8 cellular contexts compared by ENCODE assay signal in the genomic region with DNA sequence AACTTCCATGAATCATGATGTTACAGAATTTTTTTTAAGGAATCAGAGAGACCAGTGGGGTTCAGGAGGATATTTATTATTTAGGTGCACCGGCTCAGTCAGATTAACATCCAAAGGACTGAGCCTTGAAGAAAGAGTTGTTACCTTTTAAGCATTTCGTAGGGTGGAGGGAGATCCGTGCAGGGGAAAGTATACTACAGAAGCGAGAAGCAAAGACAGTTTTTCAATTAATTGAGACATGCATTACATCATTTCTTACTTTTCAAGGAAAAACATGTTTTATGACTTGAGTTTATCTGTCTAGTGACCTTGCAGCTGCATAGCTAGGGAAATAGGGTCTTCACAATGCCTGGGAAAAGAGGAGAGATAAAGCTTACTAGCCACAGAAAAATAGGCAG. TPM values are rescaled to one million over a fixed set of nuclear protein-coding genes. Genes with fewer than 3 reads are reported as not detected.
DNase-seq lines count a peak whose midpoint lies in the region; ATAC-seq, FAIRE-seq and TF ChIP-seq lines count a peak whose summit lies in the region.
"Not testable (repeated sequence)": the region's sequence is repeated elsewhere in the genome, so short reads cannot be mapped to it uniquely, and the experiment has no call there.

No MANE protein-coding gene starts in this region.

- peak overlapping the region; percentile 20 to 96 (median 92); a peak in 5 of 7 replicates for H3K27ac Mint-ChIP-seq in H9
- peak overlapping the region in 3 of 5 experiments; percentile 4 to 74 (median 29) for H3K27ac Mint-ChIP-seq in brain

- H3K14ac ChIP-seq in H9 (ENCODE audit: insufficient read depth, low read length); neuronal stem cell (ENCODE audit: low read length): not testable (repeated sequence)

- not testable (repeated sequence) for H4K5ac ChIP-seq in H9 (ENCODE audit: insufficient read length, low read depth, low read length)

- H3K23ac ChIP-seq in H9 (ENCODE audit: insufficient read length, low read depth, low read length); neuronal stem cell (ENCODE audit: low read depth, low read length, poor library complexity): not testable (repeated sequence)

- not testable (repeated sequence) for H3T11ph ChIP-seq in H9 (ENCODE audit: low read length)

- not testable (repeated sequence) for H2BK20ac ChIP-seq in H9 (ENCODE audit: low read depth, low read length, poor library complexity, severe bottlenecking)

- TF ChIP-seq POLR2A in HepG2 (IDR thresholded peaks at IDR 0.05; ENCODE audit: insufficient read depth in 1 of 2, low read depth in 2 of 2, low read length in 2 of 2), result not testable (repeated sequence)

- not testable (repeated sequence) for FAIRE-seq in HepG2 (lab: Jason Lieb, UNC)

- no CpG with 5 or more reads among the region's 4 CpGs for WGBS in H9 (ENCODE audit: extremely low coverage, insufficient read length, low lambda C conversion rate)
- WGBS in HepG2 (ENCODE audit: low lambda C conversion rate), result 24% methylated on average over 4 of the region's 4 CpGs
- no CpG with 5 or more reads among the region's 4 CpGs for WGBS in neuronal stem cell (ENCODE audit: extremely low coverage in 2 of 2, insufficient read length in 2 of 2, insufficient replicate concordance in 1 of 2), 2 donors

- H3K79me2 ChIP-seq in H9 (ENCODE audit: insufficient read depth, low read length); Loucy (ENCODE audit: insufficient read depth, low read length); HepG2 (ENCODE audit: insufficient read depth, low read length): not testable (repeated sequence)

- CTCF ChIA-PET in HepG2 (lab: Yijun Ruan, JAX; ENCODE audit: low intra/inter-chr PET ratio, low total read pairs), result not testable (repeated sequence)

- H2AFZ ChIP-seq in H9 (ENCODE audit: low read length) (peak overlapping the region; percentile 98), Loucy (ENCODE audit: low read length) (peak overlapping the region; percentile 72), neuronal stem cell (ENCODE audit: low read length) (peak overlapping the region; percentile 59)
- not testable (repeated sequence) for H2AFZ ChIP-seq in HepG2 (ENCODE audit: low read length)

- H3K4me1 Mint-ChIP-seq in H9, result peaks cover 18% of the 10 kb centered on the region in 2 experiments
- peaks cover 18% of the 10 kb centered on the region for H3K4me1 Mint-ChIP-seq in brain

- DNase-seq in H9; SK-N-MC (ENCODE audit: low read depth, low spot score); epithelial cell of prostate (ENCODE audit: low read depth, low spot score); HepG2 (ENCODE audit: low spot score); neuronal stem cell (ENCODE audit: low spot score): not testable (repeated sequence)

- not testable (repeated sequence) for TF ChIP-seq CTCF in H9 (conservative IDR thresholded peaks at IDR 0.05); Loucy (conservative IDR thresholded peaks at IDR 0.05; ENCODE audit: low read length); brain (conservative IDR thresholded peaks at IDR 0.05); HepG2 (CRISPR knock-in tag; IDR thresholded peaks at IDR 0.05)

- in situ Hi-C loops in HepG2 (cut with HindIII; ENCODE audit: extremely low pct_ligation_motif_present, low pct_unique_long_range_greater_than_20kb), result not testable (repeated sequence)

- H3K36me3 Mint-ChIP-seq in H9 (ENCODE audit: insufficient read depth in 1 of 3, low read depth in 3 of 3); brain: not testable (repeated sequence)

- not testable (repeated sequence) for H4K8ac ChIP-seq in H9 (replicated peaks; ENCODE audit: insufficient read length, low read depth, low read length); neuronal stem cell (ENCODE audit: low read depth, low read length)

- not testable (repeated sequence) for H3K23me2 ChIP-seq in H9 (ENCODE audit: insufficient read length, low read depth, low read length, poor library complexity, severe bottlenecking)

- H3K4me3 Mint-ChIP-seq in H9, result 0 out of 5 replicates have a peak overlapping the region, but pooled peaks of 1 of the 2 experiments have one; percentile 2
- peak overlapping the region in 2 of 5 experiments; percentile 0 to 10 for H3K4me3 Mint-ChIP-seq in brain

- intact Hi-C loops in HepG2 (cut with micrococcal nuclease; ENCODE audit: unreplicated experiment), result not testable (repeated sequence)

- not testable (repeated sequence) for H3F3A ChIP-seq in Loucy (ENCODE audit: low read depth)

- H3K9me2 ChIP-seq in Loucy (replicated peaks; ENCODE audit: low read depth, low read length), result not testable (repeated sequence)

- peak overlapping the region in 6 of 11 experiments; percentile 16 to 42 (median 28); a peak in 7 of 22 replicates for H3K9ac ChIP-seq in BLaER1 treated with 17β-estradiol and CSF1 and Interleukin-3, amounts not matched to agents 10 nM and 100 nM
- H3K9ac ChIP-seq in H9 (ENCODE audit: extremely low read depth, insufficient read length, low read length); HepG2 (ENCODE audit: insufficient read depth, low read depth, low read length); neuronal stem cell (ENCODE audit: low read depth, low read length, poor library complexity): not testable (repeated sequence)
- H3K9ac ChIP-seq in Loucy (ENCODE audit: low read depth, low read length, poor library complexity, severe bottlenecking) (peak overlapping the region; percentile 15), SK-N-MC (ENCODE audit: insufficient read length) (peak overlapping the region; percentile 53)

- H3K9me3 Mint-ChIP-seq in H9, result peaks cover 10 to 11% of the 10 kb centered on the region in 2 experiments
- H3K9me3 Mint-ChIP-seq in brain, result not testable (repeated sequence)

- H3K9me3 ChIP-seq in BLaER1 treated with 17β-estradiol and CSF1 and Interleukin-3, amounts not matched to agents 10 nM and 100 nM (replicated peaks in 1 of 11), result peaks cover 7 to 15% (median 13%) of the 10 kb centered on the region in 11 experiments; a peak in 20 of 22 replicates
- not testable (repeated sequence) for H3K9me3 ChIP-seq in H9 (ENCODE audit: control insufficient read depth, low read depth, low read length); Loucy (ENCODE audit: insufficient read depth, low read depth, low read length); SK-N-MC (ENCODE audit: low read depth, low read length); HepG2 (ENCODE audit: low read length); neuronal stem cell (replicated peaks in 1 of 2; ENCODE audit: control insufficient read depth in 2 of 2, insufficient read depth in 1 of 2, low read depth in 1 of 2, low read length in 2 of 2)

- not testable (repeated sequence) for BruUV-seq in HepG2 (replicated peaks; lab: Mats Ljungman, UMichigan)

- not testable (repeated sequence) for H3K79me1 ChIP-seq in H9 (ENCODE audit: insufficient read depth, low read depth, low read length, poor library complexity, severe bottlenecking); neuronal stem cell (ENCODE audit: low read depth, low read length)

- TF ChIP-seq EP300 in HepG2 (IDR thresholded peaks at IDR 0.05; ENCODE audit: low read depth in 2 of 2, low read length in 2 of 2); HepG2 (CRISPR knock-in tag; IDR thresholded peaks at IDR 0.05; ENCODE audit: borderline replicate concordance): not testable (repeated sequence)

- not testable (repeated sequence) for TF ChIP-seq RAD21 in HepG2 (CRISPR knock-in tag; IDR thresholded peaks at IDR 0.05)

- not testable (repeated sequence) for H3K56ac ChIP-seq in H9 (ENCODE audit: insufficient read length, low read depth, low read length)

- H2BK12ac ChIP-seq in H9 (ENCODE audit: insufficient read length, low read depth, low read length); neuronal stem cell (ENCODE audit: low read length): not testable (repeated sequence)

- H3K27me3 ChIP-seq in BLaER1 treated with 17β-estradiol and CSF1 and Interleukin-3, amounts not matched to agents 10 nM and 100 nM; H9 (ENCODE audit: insufficient read depth, low read length); Loucy (ENCODE audit: insufficient read depth, low read length, poor library complexity, severe bottlenecking); HepG2 (ENCODE audit: control insufficient read depth in 1 of 2, insufficient read depth in 2 of 2, low read length in 2 of 2): not testable (repeated sequence)
- peaks cover 0 to 20% (median 0%) of the 10 kb centered on the region in 3 experiments for H3K27me3 ChIP-seq in neuronal stem cell (ENCODE audit: control insufficient read depth in 3 of 3, insufficient read depth in 3 of 3, low read depth in 1 of 3, low read length in 3 of 3)

- not testable (repeated sequence) for H2AK5ac ChIP-seq in H9 (ENCODE audit: insufficient read length, low read length); neuronal stem cell (ENCODE audit: low read depth, low read length)

- ATAC-seq in HepG2, result not testable (repeated sequence)

- POLR2A ChIA-PET in HepG2 (lab: Yijun Ruan, JAX), result not testable (repeated sequence)

- not testable (repeated sequence) for H2BK5ac ChIP-seq in H9 (ENCODE audit: insufficient read length, low read length); neuronal stem cell (ENCODE audit: low read length)

- H3K4me1 ChIP-seq in BLaER1 treated with 17β-estradiol and CSF1 and Interleukin-3, amounts not matched to agents 10 nM and 100 nM, result peaks cover 29 to 52% (median 41%) of the 10 kb centered on the region in 10 experiments
- not testable (repeated sequence) for H3K4me1 ChIP-seq in H9 (ENCODE audit: insufficient read depth, low read length); HepG2 (ENCODE audit: insufficient read depth, low read length); neuronal stem cell (ENCODE audit: control insufficient read depth in 2 of 2, insufficient read depth in 1 of 2, low read depth in 1 of 2, low read length in 2 of 2)
- H3K4me1 ChIP-seq in Loucy (ENCODE audit: insufficient read depth, low read length, poor library complexity, severe bottlenecking), result peaks cover 33% of the 10 kb centered on the region

- not testable (repeated sequence) for H4K20me1 ChIP-seq in BLaER1 treated with 17β-estradiol and CSF1 and Interleukin-3, amounts not matched to agents 10 nM and 100 nM; H9 (ENCODE audit: control insufficient read depth, insufficient read depth, insufficient read length); Loucy (ENCODE audit: insufficient read depth, low read length, poor library complexity, severe bottlenecking); HepG2 (ENCODE audit: insufficient read depth, low read length)

- H3K36me3 ChIP-seq in BLaER1 treated with 17β-estradiol and CSF1 and Interleukin-3, amounts not matched to agents 10 nM and 100 nM; Loucy (ENCODE audit: insufficient read depth, low read length); SK-N-MC (ENCODE audit: insufficient read depth, low read length); HepG2 (replicated peaks in 1 of 2; ENCODE audit: control insufficient read depth in 1 of 2, insufficient read depth in 2 of 2, low read length in 2 of 2); neuronal stem cell (replicated peaks in 1 of 2; ENCODE audit: control insufficient read depth in 2 of 2, insufficient read depth in 2 of 2, low read length in 2 of 2): not testable (repeated sequence)

- not testable (repeated sequence) for H3K4me3 ChIP-seq in BLaER1 treated with 17β-estradiol and CSF1 and Interleukin-3, amounts not matched to agents 10 nM and 100 nM; Loucy (ENCODE audit: low read length, poor library complexity, severe bottlenecking); HepG2 (replicated peaks in 1 of 3; ENCODE audit: insufficient read depth in 1 of 3, low read depth in 2 of 3, low read length in 3 of 3); neuronal stem cell (ENCODE audit: low read length in 2 of 2)
- peak overlapping the region; percentile 18; the same call in 1 of the 2 replicates for H3K4me3 ChIP-seq in SK-N-MC

- not testable (repeated sequence) for H2BK15ac ChIP-seq in H9 (ENCODE audit: low read depth, low read length); neuronal stem cell (ENCODE audit: low read length)

- H3K27me3 Mint-ChIP-seq in H9 (ENCODE audit: low read depth), result not testable (repeated sequence)
- peaks cover 12% of the 10 kb centered on the region for H3K27me3 Mint-ChIP-seq in brain

- peak overlapping the region in 7 of 11 experiments; percentile 1 to 56 (median 31); a peak in 12 of 22 replicates for H3K27ac ChIP-seq in BLaER1 treated with 17β-estradiol and CSF1 and Interleukin-3, amounts not matched to agents 10 nM and 100 nM
- H3K27ac ChIP-seq in H9 (ENCODE audit: insufficient read length, low read depth, low read length); HepG2 (ENCODE audit: extremely low read length, insufficient read depth, low read length); neuronal stem cell (replicated peaks; ENCODE audit: low read length): not testable (repeated sequence)
- H3K27ac ChIP-seq in SK-N-MC (peak overlapping the region; percentile 65; the same call in 1 of the 2 replicates), epithelial cell of prostate (peak overlapping the region; percentile 49)

- H3K18ac ChIP-seq in H9 (ENCODE audit: insufficient read length, low read depth, low read length); neuronal stem cell (ENCODE audit: low read length): not testable (repeated sequence)

- H4K91ac ChIP-seq in H9 (ENCODE audit: insufficient read length, low read depth, low read length); neuronal stem cell (ENCODE audit: low read depth, low read length, poor library complexity): not testable (repeated sequence)

- not testable (repeated sequence) for H2BK120ac ChIP-seq in H9 (ENCODE audit: low read depth, low read length, poor library complexity, severe bottlenecking); neuronal stem cell (ENCODE audit: low read depth, low read length)

- not testable (repeated sequence) for H3K4ac ChIP-seq in H9 (ENCODE audit: low read depth, low read length); neuronal stem cell (ENCODE audit: low read length)

- peak overlapping the region; percentile 8 to 77 (median 54); a peak in 20 of 22 replicates for H3K4me2 ChIP-seq in BLaER1 treated with 17β-estradiol and CSF1 and Interleukin-3, amounts not matched to agents 10 nM and 100 nM
- peak overlapping the region; percentile 1 for H3K4me2 ChIP-seq in H9 (ENCODE audit: insufficient read depth, insufficient read length, low read length)
- peak overlapping the region; percentile 32 for H3K4me2 ChIP-seq in Loucy (ENCODE audit: low read depth, low read length, poor library complexity, severe bottlenecking)
- not testable (repeated sequence) for H3K4me2 ChIP-seq in HepG2 (ENCODE audit: low read depth, low read length); neuronal stem cell (ENCODE audit: insufficient read depth, low read length, poor library complexity, severe bottlenecking)

RNA-seq across cellular contexts. Expression of a gene that starts 12.2 kb away (rescaled TPM):
- total RNA-seq in H9 (2021) (88.3 and 90.1 TPM in 2 replicates), HepG2 (2016; rRNA removed; fragmentation: Illumina TruSeq; extraction: Trizol) (44.6 and 61.5 TPM in 2 replicates)
- polyA plus RNA-seq in brain (ENCODE audit: insufficient read depth, low read depth, low replicate concordance) (33.1 TPM), HepG2 (2011; rRNA removed) (22.1 and 23.8 TPM in 2 replicates)
- total RNA-seq in HepG2 (2016; cell fraction: cytosol; rRNA removed; fragmentation: Illumina TruSeq; extraction: Trizol; ENCODE audit: low read depth), result 14.8 and 16.2 TPM in 2 replicates
- total RNA-seq in HepG2 (2016; cell fraction: insoluble cytoplasmic fraction; rRNA removed; fragmentation: Illumina TruSeq; extraction: Trizol), result 44.0 and 55.4 TPM in 2 replicates
- total RNA-seq in HepG2 (2016; cell fraction: membrane; rRNA removed; fragmentation: Illumina TruSeq; extraction: Trizol), result 20.9 and 21.8 TPM in 2 replicates
- 29.8 and 32.3 TPM in 2 replicates for total RNA-seq in HepG2 (2016; cell fraction: nucleus; rRNA removed; fragmentation: Illumina TruSeq; extraction: Trizol)
- polyA plus RNA-seq in HepG2 (2011; cell fraction: cytosol; rRNA removed), result 18.9 and 23.0 TPM in 2 replicates
- 28.9 and 32.0 TPM in 2 replicates for polyA plus RNA-seq in HepG2 (2011; cell fraction: nucleus; rRNA removed)
- polyA plus RNA-seq in HepG2 (2012), result 24.4 and 25.7 TPM in 2 replicates
- 2.0 and 2.3 TPM in 2 replicates for polyA plus RNA-seq in HepG2 (2016; cell fraction: cytosol; fragmentation: Illumina TruSeq; extraction: Trizol; ENCODE audit: low read depth)
- 38.1 and 39.8 TPM in 2 replicates for polyA plus RNA-seq in HepG2 (2016; cell fraction: insoluble cytoplasmic fraction; fragmentation: Illumina TruSeq; extraction: Trizol; ENCODE audit: low read depth)
- 6.9 and 8.1 TPM in 2 replicates for polyA plus RNA-seq in HepG2 (2016; cell fraction: membrane; fragmentation: Illumina TruSeq; extraction: Trizol; ENCODE audit: low read depth)
- polyA plus RNA-seq in HepG2 (2016; cell fraction: nucleus; fragmentation: Illumina TruSeq; extraction: Trizol; ENCODE audit: insufficient read depth, low read depth), result 26.3 and 27.2 TPM in 2 replicates
- polyA minus RNA-seq in HepG2 (2011; rRNA and poly(A)+ RNA removed; ENCODE audit: low replicate concordance), result 49.1 and 105 TPM in 2 replicates
- polyA minus RNA-seq in HepG2 (2011; cell fraction: cytosol; rRNA and poly(A)+ RNA removed), result 24.7 and 27.5 TPM in 2 replicates
- 42.5 and 58.9 TPM in 2 replicates for polyA minus RNA-seq in HepG2 (2011; cell fraction: nucleus; rRNA and poly(A)+ RNA removed)
- polyA plus RNA-seq in neuronal stem cell (2013, experiment 1 of 2), result 44.8 TPM
- 46.5 TPM for polyA plus RNA-seq in neuronal stem cell (2013, experiment 2 of 2)
